Comparison of ENCODE assay signal across 27 cellular contexts in the genomic region with DNA sequence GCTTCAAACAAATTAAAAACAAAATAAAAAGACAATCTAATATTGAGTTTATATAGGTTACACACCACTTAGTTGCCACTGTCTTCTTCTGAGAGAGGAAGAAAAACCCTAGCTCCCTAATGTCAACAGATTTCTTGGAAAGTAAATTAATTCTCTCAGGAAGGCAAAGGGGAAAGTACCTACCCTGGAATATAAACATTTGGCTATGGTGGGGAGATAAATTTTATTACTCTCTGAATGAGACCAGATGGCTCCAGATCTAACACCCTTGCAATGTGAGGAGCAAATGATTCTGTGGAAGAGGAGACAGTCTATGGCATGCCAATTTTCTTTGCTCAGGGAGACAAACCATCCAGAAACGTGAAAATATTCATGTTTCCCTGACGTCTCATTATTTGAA.
"Had no signal": no experiment of that assay in that cellular context is flagged by ENCODE, and none has a peak within 500 bp of the region (broad histone marks: within the 10 kb centered on the region; RNA-seq: fewer than 3 reads in every experiment).

No MANE protein-coding gene starts in this region.

- DNase-seq: activated B cell treated with CpG ODN at 0.5 μM for 24 hours; activated CD4-positive, alpha-beta T cell treated with anti-CD3 and anti-CD28 coated beads for 48 hours; activated CD4-positive, alpha-beta T cell treated with anti-CD3 and anti-CD28 coated beads, Interleukin-2, amount 50 U/mL, for 1 hour; activated CD4-positive, alpha-beta T cell treated with anti-CD3 and anti-CD28 coated beads, Interleukin-2, amount 50 U/mL, for 48 hours; activated CD8-positive, alpha-beta memory T cell treated with anti-CD3 and anti-CD28 coated beads for 24 hours; activated CD8-positive, alpha-beta T cell treated with anti-CD3 and anti-CD28 coated beads for 36 hours; activated effector memory CD4-positive, alpha-beta T cell treated with anti-CD3 and anti-CD28 coated beads, Interleukin-2, amount 50 U/mL, for 16 hours; activated naive CD4-positive, alpha-beta T cell treated with anti-CD3 and anti-CD28 coated beads for 36 hours; activated naive CD8-positive, alpha-beta T cell treated with anti-CD3 and anti-CD28 coated beads, Interleukin-2, amount 10 ng/mL, durations not matched to agents 7 days and 5 days; activated T-cell treated with anti-CD3 and anti-CD28 coated beads, Interleukin-2, amount 50 U/mL, for 4 hours; central memory CD4-positive, alpha-beta T cell; cerebellar nuclear complex; colonic mucosa; effector CD8-positive, alpha-beta T cell; foreskin fibroblast; head of caudate nucleus; T-helper 1 cell; T-helper 17 cell; T1000; WERI-Rb-1 had no signal

- H3K27me3 ChIP-seq: ascending aorta, breast epithelium, colonic mucosa had no signal

- H3K36me3 ChIP-seq: ascending aorta, breast epithelium, cardiac muscle cell, colonic mucosa, WERI-Rb-1 had no signal

- H3K9me3 ChIP-seq: ascending aorta, breast epithelium, colonic mucosa had no signal

- H3K4me1 ChIP-seq: ascending aorta, colonic mucosa had no signal

- ATAC-seq: activated CD4-positive, CD25-positive, alpha-beta regulatory T cell treated with anti-CD3 and anti-CD28 coated beads, Interleukin-2, amount 50 U/mL, for 24 hours; activated CD8-positive, alpha-beta T cell treated with anti-CD3 and anti-CD28 coated beads for 36 hours; activated T-cell treated with anti-CD3 and anti-CD28 coated beads, Interleukin-2, amount 50 U/mL, for 4 hours; esophagus mucosa; T-helper 17 cell had no signal

- FAIRE-seq: endometrium, frontal cortex had no signal

- H3K4me3 ChIP-seq: ascending aorta, breast epithelium, cardiac muscle cell, colonic mucosa had no signal

- H3K27ac ChIP-seq: ascending aorta, breast epithelium, cardiac muscle cell, colonic mucosa, WERI-Rb-1 had no signal
